Comparison of ENCODE assay signal across 11 cellular contexts in the genomic region with DNA sequence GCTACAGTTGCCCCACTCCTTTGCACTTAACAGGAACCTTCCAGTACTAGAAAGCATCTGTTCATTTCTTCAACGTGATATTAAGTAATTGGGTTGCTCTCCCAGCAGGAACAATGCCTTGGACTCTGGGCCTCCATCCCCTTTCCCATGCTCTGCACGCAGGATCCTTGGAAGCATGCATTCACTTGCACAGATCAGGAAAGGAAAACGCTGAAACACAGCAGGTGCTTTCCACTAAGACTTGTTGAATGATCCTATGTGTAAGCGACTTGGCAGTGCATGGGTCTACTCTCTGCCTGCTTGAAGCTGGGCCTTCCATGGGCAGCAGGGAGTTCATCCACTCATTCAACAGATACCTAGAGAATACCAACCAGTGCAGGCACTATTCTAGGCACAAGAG. TPM values are rescaled to one million over a fixed set of nuclear protein-coding genes. Genes with fewer than 3 reads are reported as not detected.
A peak's percentile ranks its signal among the peaks of the same experiment; 100 is the strongest.
DNase-seq lines count a peak whose midpoint lies in the region; ATAC-seq and TF ChIP-seq lines count a peak whose summit lies in the region.
"Had no signal": no experiment of that assay in that cellular context is flagged by ENCODE, and none has a peak within 500 bp of the region (broad histone marks: within the 10 kb centered on the region; RNA-seq: fewer than 3 reads in every experiment).

No MANE protein-coding gene starts in this region.

- TF ChIP-seq POLR2A in breast epithelium (IDR thresholded peaks at IDR 0.05) = no peak
- no peak for TF ChIP-seq POLR2A in GM18505 (IDR thresholded peaks at IDR 0.05; ENCODE audit: borderline replicate concordance, extremely low read depth, insufficient read depth, insufficient read length)

- no peaks in the 10 kb centered on the region for H3K36me3 ChIP-seq in breast epithelium

- H3K4me1 Mint-ChIP-seq in CD14-positive monocyte (peaks cover 20% of the 10 kb centered on the region), HFFc6 (ENCODE audit: low read depth) (peaks cover 70% of the 10 kb centered on the region), natural killer cell (peaks cover 22 to 35% of the 10 kb centered on the region in 2 donors)

- no peaks in the 10 kb centered on the region for H3K9me3 ChIP-seq in breast epithelium

- H3K27ac ChIP-seq in breast epithelium (no peak overlapping the region), substantia nigra (ENCODE audit: low read depth, low read length, poor library complexity, severe bottlenecking) (no peak overlapping the region)
- H3K27ac ChIP-seq: epithelial cell of prostate, parathyroid adenoma had no signal

- peak overlapping the region; percentile 70 to 83 (median 79) for H3K4me3 ChIP-seq in breast epithelium

- no peak for ATAC-seq in natural killer cell
- no peak for ATAC-seq in GM21515 (IDR thresholded peaks at IDR 0.05; ENCODE audit: unreplicated experiment)
- no peak for ATAC-seq in GM18505 (IDR thresholded peaks at IDR 0.05; ENCODE audit: unreplicated experiment)

- H3K27ac Mint-ChIP-seq in CD14-positive monocyte = no peak overlapping the region
- H3K27ac Mint-ChIP-seq in HFFc6 = peak overlapping the region; percentile 58
- no peak overlapping the region for H3K27ac Mint-ChIP-seq in natural killer cell
- H3K27ac Mint-ChIP-seq: activated naive CD4-positive, alpha-beta T cell treated with anti-CD3 and anti-CD28 coated beads, Interleukin-2, amount 50 U/mL, for 72 hours had no signal

- H3K4me3 Mint-ChIP-seq in CD14-positive monocyte (peak overlapping the region; percentile 29 to 83), HFFc6 (peak overlapping the region; percentile 87), natural killer cell (peak overlapping the region; percentile 72)

- H3K36me3 Mint-ChIP-seq in CD14-positive monocyte (peaks cover 5 to 7% of the 10 kb centered on the region in 2 donors), HFFc6 (ENCODE audit: low read depth) (peaks cover 5% of the 10 kb centered on the region; the same call in 1 of the 2 replicates), natural killer cell (no peaks in the 10 kb centered on the region)
- H3K36me3 Mint-ChIP-seq: activated naive CD4-positive, alpha-beta T cell treated with anti-CD3 and anti-CD28 coated beads, Interleukin-2, amount 50 U/mL, for 72 hours had no signal

- no peaks in the 10 kb centered on the region for H3K4me1 ChIP-seq in breast epithelium

- peaks cover 0 to 9% (median 0%) of the 10 kb centered on the region in 7 donors for H3K9me3 Mint-ChIP-seq in CD14-positive monocyte
- no peaks in the 10 kb centered on the region for H3K9me3 Mint-ChIP-seq in HFFc6
- H3K9me3 Mint-ChIP-seq in natural killer cell = no peaks in the 10 kb centered on the region
- H3K9me3 Mint-ChIP-seq: activated naive CD4-positive, alpha-beta T cell treated with anti-CD3 and anti-CD28 coated beads, Interleukin-2, amount 50 U/mL, for 72 hours had no signal

- DNase-seq in CD14-positive monocyte (ENCODE audit: low spot score) = no peak
- DNase-seq in HFFc6 = no peak
- DNase-seq in breast epithelium (ENCODE audit: low spot score in 2 of 2) = no peak
- no peak for DNase-seq in natural killer cell
- no peak for DNase-seq in NK-92 treated with Interleukin-12 subunit alpha and Interleukin-12 subunit beta, amount 100 ng/mL, for 24 hours (lab: John Stamatoyannopoulos, UW)
- DNase-seq in substantia nigra (lab: John Stamatoyannopoulos, UW) = no peak

- H3K27me3 ChIP-seq in breast epithelium = no peaks in the 10 kb centered on the region

- intact Hi-C loops in CD14-positive monocyte (cut with micrococcal nuclease) = loop anchor here (2.0 to 5.0 kb wide), 4 partner anchors 33 to 298 kb away; partner anchors contain the start of genes AREL1 (in 1 of the 2) and FCF1 (in 1 of the 2)
- intact Hi-C loops in breast epithelium (cut with DNase I; ENCODE audit: low total_unique reads) = no loop called here
- intact Hi-C loops in natural killer cell (cut with micrococcal nuclease) = loop anchor here (1.0 to 10.0 kb wide), 9 partner anchors 29 to 685 kb away; partner anchors contain the start of genes AREL1, FCF1 and YLPM1

- H3K27me3 Mint-ChIP-seq in CD14-positive monocyte (ENCODE audit: low read depth in 3 of 3) (peaks cover 25 to 48% (median 41%) of the 10 kb centered on the region in 3 donors), HFFc6 (ENCODE audit: insufficient read depth) (no peaks in the 10 kb centered on the region), natural killer cell (ENCODE audit: low read depth in 2 of 2) (peaks cover 0 to 3% of the 10 kb centered on the region in 2 donors)

- TF ChIP-seq CTCF in CD14-positive monocyte (IDR thresholded peaks at IDR 0.05) = no peak
- no peak for TF ChIP-seq CTCF in HFFc6 (IDR thresholded peaks at IDR 0.05)
- TF ChIP-seq CTCF in breast epithelium (IDR thresholded peaks at IDR 0.05) = no peak
- TF ChIP-seq CTCF in natural killer cell (IDR thresholded peaks at IDR 0.05) = no peak

RNA-seq across cellular contexts. Expression of gene LTBP2, which starts 2.3 kb away (rescaled TPM):
- polyA plus RNA-seq in CD14-positive monocyte = under 1 TPM; 0.04 to 0.11 TPM
- 100 to 1,000 TPM; 109 to 165 (median 120) TPM for total RNA-seq in HFFc6 (2021; fragmentation: NEBNext Ultra II Directional; extraction: Animal tissue kit (Norgen Biotek cat#: 25700))
- 10 to 100 TPM; 34.7 to 91.1 (median 79.0) TPM for total RNA-seq in breast epithelium
- 1 to 10 TPM; 2.1 to 3.7 (median 3.0) TPM for total RNA-seq in natural killer cell

Comparison
In these comparisons a context has a peak if more than half of its experiments do, and no peak if none do; other contexts are left out.
1. RNA of gene LTBP2, which starts 2.3 kb away (total RNA-seq): 109 to 165 TPM in HFFc6 and 34.7 to 91.1 TPM in breast epithelium; 2.1 to 3.7 TPM in natural killer cell; every median in the first group is over 4 times any median in the second.
2. Peak in every context shown above with its lines, with median percentiles within 50 percentile points of each other: H3K4me3 Mint-ChIP-seq.